ENCODE assay signal across 7 cellular contexts in genomic region chr1:34306568-34306967, GRCh38.
"Had no signal": no experiment of that assay in that cellular context is flagged by ENCODE, and none has a peak within 500 bp of the region (broad histone marks: within the 10 kb centered on the region; RNA-seq: fewer than 3 reads in every experiment).

No MANE protein-coding gene starts in this region.

- H3K36me3 Mint-ChIP-seq: IgD-negative memory B cell had no signal

- H3K4me1 Mint-ChIP-seq: GM23338, H9, IgD-negative memory B cell had no signal

- ATAC-seq: GM23338, HepG2 had no signal

- DNase-seq: H9, HCEC 1CT, HFFc6 had no signal

- H3K27ac Mint-ChIP-seq: GM23338, HFFc6, IgD-negative memory B cell had no signal

- H3K4me3 Mint-ChIP-seq: GM23338, H9, HFFc6, IgD-negative memory B cell had no signal

- H3K27ac ChIP-seq: HL-60 had no signal

- H3K4me3 ChIP-seq: GM23338 had no signal
